Comparison of ENCODE assay signal across 9 cellular contexts in the genomic region with DNA sequence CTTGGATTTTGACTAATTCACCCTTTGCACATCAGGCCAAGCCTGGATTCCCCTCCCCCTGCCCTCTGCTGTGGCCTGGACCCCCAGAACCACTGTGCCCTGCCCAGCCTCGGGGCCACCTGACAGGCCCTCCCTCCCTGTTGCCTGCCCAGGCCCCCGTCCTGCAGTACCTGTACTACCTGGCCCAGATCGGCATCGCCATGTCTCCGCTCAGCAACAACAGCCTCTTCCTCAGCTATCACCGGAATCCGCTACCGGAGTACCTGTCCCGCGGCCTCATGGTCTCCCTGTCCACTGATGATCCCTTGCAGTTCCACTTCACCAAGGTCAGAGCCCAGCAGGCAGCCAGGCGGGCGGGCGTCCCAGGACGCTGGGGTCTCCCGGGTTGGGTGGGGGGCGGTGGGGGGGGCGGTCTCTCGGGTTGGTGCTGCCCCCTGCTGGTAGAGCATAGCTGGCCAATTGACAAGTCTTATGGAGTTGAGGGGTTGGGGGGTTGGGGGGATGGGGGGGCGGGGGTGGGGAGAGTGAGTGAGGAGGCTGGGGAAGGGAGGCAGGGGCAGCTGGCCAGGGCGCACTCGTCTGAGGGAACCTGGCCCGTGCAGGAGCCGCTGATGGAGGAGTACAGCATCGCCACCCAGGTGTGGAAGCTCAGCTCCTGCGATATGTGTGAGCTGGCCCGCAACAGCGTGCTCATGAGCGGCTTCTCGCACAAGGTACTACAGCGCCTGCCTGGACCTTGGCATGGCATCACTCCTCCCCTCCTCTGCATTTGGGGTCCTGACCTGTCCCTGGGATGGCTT. TPM values are rescaled to one million over a fixed set of nuclear protein-coding genes. Genes with fewer than 3 reads are reported as not detected.
A peak's percentile ranks its signal among the peaks of the same experiment; 100 is the strongest.
DNase-seq lines count a peak whose midpoint lies in the region; ATAC-seq and TF ChIP-seq lines count a peak whose summit lies in the region.
"Had no signal": no experiment of that assay in that cellular context is flagged by ENCODE, and none has a peak within 500 bp of the region (broad histone marks: within the 10 kb centered on the region; RNA-seq: fewer than 3 reads in every experiment).

No MANE protein-coding gene starts in this region.

- no peaks in the 10 kb centered on the region for H3K9me3 Mint-ChIP-seq in WTC11
- H3K9me3 Mint-ChIP-seq: activated naive CD4-positive, alpha-beta T cell treated with anti-CD3 and anti-CD28 coated beads, Interleukin-2, amount 50 U/mL, for 24 hours had no signal

- peaks cover 17% of the 10 kb centered on the region for H3K4me1 Mint-ChIP-seq in WTC11

- H3K27me3 Mint-ChIP-seq in WTC11 (ENCODE audit: low read depth): no peaks in the 10 kb centered on the region
- H3K27me3 Mint-ChIP-seq: activated naive CD4-positive, alpha-beta T cell treated with anti-CD3 and anti-CD28 coated beads, Interleukin-2, amount 50 U/mL, for 24 hours had no signal

- H3K9ac ChIP-seq in fibroblast of lung (ENCODE audit: insufficient read depth, low read length): no peak overlapping the region

- H3K27me3 ChIP-seq in fibroblast of lung (ENCODE audit: control insufficient read depth, insufficient read depth, low read length): no peaks in the 10 kb centered on the region

- H3K4me3 Mint-ChIP-seq in WTC11: no peak overlapping the region
- H3K4me3 Mint-ChIP-seq: activated naive CD4-positive, alpha-beta T cell treated with anti-CD3 and anti-CD28 coated beads, Interleukin-2, amount 50 U/mL, for 24 hours had no signal

- no peak for ATAC-seq in activated CD4-positive, CD25-positive, alpha-beta regulatory T cell treated with anti-CD3 and anti-CD28 coated beads, Interleukin-2, amount 50 U/mL, for 24 hours
- ATAC-seq in WTC11: peak; percentile 23
- ATAC-seq in HG03045 (IDR thresholded peaks at IDR 0.05; ENCODE audit: unreplicated experiment): no peak

- POLR2A ChIA-PET in WTC11 (lab: Charles Lee): interaction anchor here (0.5 kb wide), 1 partner anchor 66 kb away, joined by 3 read pairs; no protein-coding TSS in a partner anchor

- no peak overlapping the region for H3K4me2 ChIP-seq in fibroblast of lung (ENCODE audit: extremely low read depth, insufficient read depth, low read length)

- peaks cover 33% of the 10 kb centered on the region for H3K36me3 ChIP-seq in fibroblast of lung (ENCODE audit: control insufficient read depth, insufficient read depth, low read length)

- H3K27ac ChIP-seq in fibroblast of lung (ENCODE audit: insufficient read depth, low read length): no peak overlapping the region

- no peaks in the 10 kb centered on the region for H3K9me3 ChIP-seq in fibroblast of lung (ENCODE audit: control insufficient read depth, insufficient read depth, low read depth, low read length)

- H4K20me1 ChIP-seq in fibroblast of lung (ENCODE audit: control insufficient read depth, extremely low read depth, insufficient read depth, low read length): no peaks in the 10 kb centered on the region

- peaks cover 30% of the 10 kb centered on the region for H3K36me3 Mint-ChIP-seq in WTC11

- peaks cover 1% of the 10 kb centered on the region for H3K79me2 ChIP-seq in fibroblast of lung (ENCODE audit: control insufficient read depth, insufficient read depth, low read length)

- no peaks in the 10 kb centered on the region for H3K4me1 ChIP-seq in fibroblast of lung (ENCODE audit: control insufficient read depth, extremely low read depth, insufficient read depth, low read length)

- no peak overlapping the region for H2AFZ ChIP-seq in fibroblast of lung (ENCODE audit: low read length)

- TF ChIP-seq CTCF in WTC11 (IDR thresholded peaks at IDR 0.05) (peak; percentile 56; the same call in 1 of the 2 replicates), fibroblast of lung (conservative IDR thresholded peaks at IDR 0.05 in 1 of 2, IDR thresholded peaks at IDR 0.05 in 1 of 2; ENCODE audit: low read depth in 1 of 2, low read length in 2 of 2) (peak; percentile 3 to 13)

- peak overlapping the region; percentile 57; the same call in 1 of the 2 replicates for H3K27ac Mint-ChIP-seq in WTC11
- H3K27ac Mint-ChIP-seq: activated naive CD4-positive, alpha-beta T cell treated with anti-CD3 and anti-CD28 coated beads, Interleukin-2, amount 50 U/mL, for 24 hours had no signal

- DNase-seq in activated CD4-positive, CD25-positive, alpha-beta regulatory T cell (lab: John Stamatoyannopoulos, UW): peak in 3 of 4 experiments; percentile 14 to 28 (median 25)
- DNase-seq in WTC11 (ENCODE audit: low spot score) (peak; percentile 67), fibroblast of lung (ENCODE audit: low read depth in 2 of 2) (no peak), foreskin melanocyte (no peak), SHP77 (lab: John Stamatoyannopoulos, UW) (no peak)
- peak; percentile 39 for DNase-seq in stimulated activated CD4-positive, alpha-beta T cell treated with anti-CD3 and anti-CD28 coated beads, Interleukin-4, amount 100 ng/mL, for 24 hours

- CTCF ChIA-PET in WTC11 (lab: Charles Lee): interaction anchor here (0.5 to 4.6 kb wide), 46 partner anchors 8 to 458 kb away, joined by 3 to 100 read pairs (median 6); a partner anchor contains a TSS

- no peak overlapping the region for H3K4me3 ChIP-seq in fibroblast of lung (replicated peaks in 1 of 4; ENCODE audit: control extremely low read depth in 1 of 4, insufficient read depth in 1 of 4, low read depth in 3 of 4, low read length in 4 of 4)

TF ChIP-seq in WTC11, 78 proteins besides CTCF, POLR2A, EP300 and RAD21 (continues in another document):
- TF ChIP-seq SMAD3 (CRISPR knock-in tag; IDR thresholded peaks at IDR 0.05; ENCODE audit: borderline replicate concordance) (no peak), NR2C2 (CRISPR knock-in tag; IDR thresholded peaks at IDR 0.05) (no peak), CREB1 (CRISPR knock-in tag; IDR thresholded peaks at IDR 0.05) (no peak), ZNF232 (CRISPR knock-in tag; IDR thresholded peaks at IDR 0.05) (no peak), ZNF416 (CRISPR knock-in tag; IDR thresholded peaks at IDR 0.05) (no peak), ZNF121 (CRISPR knock-in tag; IDR thresholded peaks at IDR 0.05) (no peak), ZNF317 (CRISPR knock-in tag; IDR thresholded peaks at IDR 0.05; ENCODE audit: borderline replicate concordance, low read depth) (no peak), TEAD1 (CRISPR knock-in tag; IDR thresholded peaks at IDR 0.05) (no peak), HMGA2 (CRISPR knock-in tag; IDR thresholded peaks at IDR 0.05) (no peak), NR1H2 (CRISPR knock-in tag; IDR thresholded peaks at IDR 0.05) (no peak)
- TF ChIP-seq, protein P1, sequence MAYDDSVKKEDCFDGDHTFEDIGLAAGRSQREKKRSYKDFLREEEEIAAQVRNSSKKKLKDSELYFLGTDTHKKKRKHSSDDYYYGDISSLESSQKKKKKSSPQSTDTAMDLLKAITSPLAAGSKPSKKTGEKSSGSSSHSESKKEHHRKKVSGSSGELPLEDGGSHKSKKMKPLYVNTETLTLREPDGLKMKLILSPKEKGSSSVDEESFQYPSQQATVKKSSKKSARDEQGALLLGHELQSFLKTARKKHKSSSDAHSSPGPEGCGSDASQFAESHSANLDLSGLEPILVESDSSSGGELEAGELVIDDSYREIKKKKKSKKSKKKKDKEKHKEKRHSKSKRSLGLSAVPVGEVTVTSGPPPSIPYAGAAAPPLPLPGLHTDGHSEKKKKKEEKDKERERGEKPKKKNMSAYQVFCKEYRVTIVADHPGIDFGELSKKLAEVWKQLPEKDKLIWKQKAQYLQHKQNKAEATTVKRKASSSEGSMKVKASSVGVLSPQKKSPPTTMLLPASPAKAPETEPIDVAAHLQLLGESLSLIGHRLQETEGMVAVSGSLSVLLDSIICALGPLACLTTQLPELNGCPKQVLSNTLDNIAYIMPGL (CRISPR knock-in tag; IDR thresholded peaks at IDR 0.05): no peak

RNA-seq across cellular contexts. Expression of a gene that starts 10.6 kb away (rescaled TPM):
- 51.8 to 79.8 TPM (median 60.0 TPM) in 3 replicates for total RNA-seq in WTC11 (2021)
- total RNA-seq in fibroblast of lung: 40.6 and 51.9 TPM in 2 replicates
- 23.0 and 31.1 TPM in 2 replicates for polyA plus RNA-seq in fibroblast of lung
- polyA plus RNA-seq in fibroblast of lung (2012): 35.9 and 47.2 TPM in 2 replicates
- 121 and 148 TPM in 2 replicates for polyA minus RNA-seq in fibroblast of lung (ENCODE audit: low replicate concordance)

RNA-seq across cellular contexts. Expression of a gene that starts 10.9 kb away (rescaled TPM):
- total RNA-seq in WTC11 (2021): 0.14 TPM in 1 of 3 replicates, not detected in the others
- total RNA-seq in fibroblast of lung: under 0.01 and 0.17 TPM in 2 replicates
- polyA plus RNA-seq in fibroblast of lung: 0.22 and 0.35 TPM in 2 replicates
- 0.14 and 0.24 TPM in 2 replicates for polyA plus RNA-seq in fibroblast of lung (2012)
- not detected in 2 replicates for polyA minus RNA-seq in fibroblast of lung (ENCODE audit: low replicate concordance)

RNA-seq across cellular contexts. Expression of a gene that starts 25.6 kb away (rescaled TPM):
- total RNA-seq in WTC11 (2021): 16.4 to 18.1 TPM (median 16.7 TPM) in 3 replicates
- total RNA-seq in fibroblast of lung: 10.5 and 17.7 TPM in 2 replicates
- 30.5 and 30.8 TPM in 2 replicates for polyA plus RNA-seq in fibroblast of lung
- polyA plus RNA-seq in fibroblast of lung (2012): 21.0 and 22.3 TPM in 2 replicates
- polyA minus RNA-seq in fibroblast of lung (ENCODE audit: low replicate concordance): 13.1 and 43.1 TPM in 2 replicates

RNA-seq across cellular contexts. Expression of a gene that starts 37.6 kb away (rescaled TPM):
- total RNA-seq in WTC11 (2021): 12.9 to 15.4 TPM (median 15.3 TPM) in 3 replicates
- 21.1 and 28.2 TPM in 2 replicates for total RNA-seq in fibroblast of lung
- 67.7 and 71.1 TPM in 2 replicates for polyA plus RNA-seq in fibroblast of lung
- polyA plus RNA-seq in fibroblast of lung (2012): 64.8 and 66.5 TPM in 2 replicates
- 19.1 and 39.5 TPM in 2 replicates for polyA minus RNA-seq in fibroblast of lung (ENCODE audit: low replicate concordance)

RNA-seq across cellular contexts. Expression of a gene that starts 57.3 kb away (rescaled TPM):
- not detected in 3 replicates for total RNA-seq in WTC11 (2021)
- total RNA-seq in fibroblast of lung: 14.4 TPM in 1 of 2 replicates, not detected in the other
- 0.55 and 38.0 TPM in 2 replicates for polyA plus RNA-seq in fibroblast of lung
- 0.22 and 37.0 TPM in 2 replicates for polyA plus RNA-seq in fibroblast of lung (2012)
- 40.4 TPM in 1 of 2 replicates, not detected in the other for polyA minus RNA-seq in fibroblast of lung (ENCODE audit: low replicate concordance)

Comparison
In these comparisons a context has a peak if more than half of its experiments do, and no peak if none do; other contexts are left out.
1. DNase-seq: peak in activated CD4-positive, CD25-positive, alpha-beta regulatory T cell (3 of 4), WTC11 (single experiment) and stimulated activated CD4-positive, alpha-beta T cell treated with anti-CD3 and anti-CD28 coated beads, Interleukin-4, amount 100 ng/mL, for 24 hours (single experiment); none in fibroblast of lung (0 of 2), foreskin melanocyte (single experiment) and SHP77 (0 of 2).